Comparison of ENCODE assay signal across 1 cellular context in genomic region chr7:103155331-103156024, GRCh38.
TF ChIP-seq lines count a peak whose summit lies in the region.

No MANE protein-coding gene starts in this region.

TF ChIP-seq in GM12878, 131 proteins besides CTCF, POLR2A, EP300 and RAD21 (continued from another document):
- TF ChIP-seq ZNF384 (IDR thresholded peaks at IDR 0.05; ENCODE audit: borderline replicate concordance, low read depth, low read length) (0 out of 2 replicates have a peak, but pooled peaks have one; percentile 11), MXI1 (IDR thresholded peaks at IDR 0.05; ENCODE audit: low read depth, low read length) (peak; percentile 28; the same call in 1 of the 2 replicates), RELB (IDR thresholded peaks at IDR 0.05; ENCODE audit: low read depth) (peak; percentile 54; the same call in 1 of the 2 replicates), IKZF2 (IDR thresholded peaks at IDR 0.05) (peak; percentile 26 to 39; a peak in 2 of 4 replicates), IKZF1 (conservative IDR thresholded peaks at IDR 0.05) (0 out of 2 replicates have a peak, but pooled peaks have one; percentile 21), MEF2B (IDR thresholded peaks at IDR 0.05; ENCODE audit: partially characterized antibody, poor library complexity, severe bottlenecking) (peak; percentile 82), MLLT1 (IDR thresholded peaks at IDR 0.05) (peak; percentile 90), PKNOX1 (IDR thresholded peaks at IDR 0.05) (peak; percentile 57; the same call in 1 of the 2 replicates), NBN (IDR thresholded peaks at IDR 0.05) (0 out of 2 replicates have a peak, but pooled peaks have one; percentile 61), ATF7 (IDR thresholded peaks at IDR 0.05; ENCODE audit: low read depth) (0 out of 2 replicates have a peak, but pooled peaks have one; percentile 18), RUNX3 (IDR thresholded peaks at IDR 0.05; ENCODE audit: low read length) (peak; percentile 73), ZNF687 (IDR thresholded peaks at IDR 0.05) (0 out of 2 replicates have a peak, but pooled peaks have one; percentile 44)
